Comparison of ENCODE assay signal across 31 cellular contexts in genomic region chr12:108996320-108996719, GRCh38. TPM values are rescaled to one million over a fixed set of nuclear protein-coding genes. Genes with fewer than 3 reads are reported as not detected.
"Had no signal": no experiment of that assay in that cellular context is flagged by ENCODE, and none has a peak within 500 bp of the region (broad histone marks: within the 10 kb centered on the region; RNA-seq: fewer than 3 reads in every experiment).

No MANE protein-coding gene starts in this region.

- H3K9me3 Mint-ChIP-seq: activated T-cell treated with anti-CD3 and anti-CD28 coated beads, Interleukin-2, amount 50 U/mL, for 24 hours; stimulated activated naive CD8-positive, alpha-beta T cell treated with anti-CD3 and anti-CD28 coated beads, Interleukin-15, Interleukin-2, amounts not matched to agents 100 ng/mL and 50 ng/mL, for 24 hours had no signal

- H3K27ac Mint-ChIP-seq: activated T-cell treated with anti-CD3 and anti-CD28 coated beads, Interleukin-2, amount 50 U/mL, for 24 hours; endodermal cell; naive thymus-derived CD4-positive, alpha-beta T cell; stimulated activated naive CD8-positive, alpha-beta T cell treated with anti-CD3 and anti-CD28 coated beads, Interleukin-15, Interleukin-2, amounts not matched to agents 100 ng/mL and 50 ng/mL, for 24 hours had no signal

- DNase-seq: activated CD4-positive, alpha-beta T cell treated with anti-CD3 and anti-CD28 coated beads for 48 hours; activated CD4-positive, alpha-beta T cell treated with anti-CD3 and anti-CD28 coated beads, Interleukin-2, amount 50 U/mL, for 48 hours; activated CD8-positive, alpha-beta memory T cell treated with anti-CD3 and anti-CD28 coated beads, Interleukin-2, amount 50 U/mL, for 4 hours; activated gamma-delta T cell; activated naive CD4-positive, alpha-beta T cell treated with anti-CD3 and anti-CD28 coated beads, Interleukin-2, amount 50 U/mL, for 16 hours; activated T-cell treated with anti-CD3 and anti-CD28 coated beads, Interleukin-2, amount 50 U/mL, for 24 hours; amniotic stem cell; brain microvascular endothelial cell; cortex of kidney; endodermal cell; foreskin fibroblast; heart left ventricle; hypothalamus; midbrain; naive thymus-derived CD4-positive, alpha-beta T cell; right lobe of liver; stimulated activated CD4-positive, alpha-beta T cell treated with anti-CD3 and anti-CD28 coated beads, Interleukin-2, amount 100 ng/mL, for 48 hours; trophoblast cell had no signal

- H3K4me3 Mint-ChIP-seq: activated T-cell treated with anti-CD3 and anti-CD28 coated beads, Interleukin-2, amount 50 U/mL, for 24 hours; endodermal cell; stimulated activated naive CD8-positive, alpha-beta T cell treated with anti-CD3 and anti-CD28 coated beads, Interleukin-15, Interleukin-2, amounts not matched to agents 100 ng/mL and 50 ng/mL, for 24 hours had no signal

- H3K27ac ChIP-seq: brain microvascular endothelial cell, heart left ventricle, right lobe of liver, thoracic aorta had no signal

- H3K4me1 Mint-ChIP-seq: endodermal cell had no signal

- H3K9me3 ChIP-seq: heart left ventricle, right lobe of liver, thoracic aorta had no signal

- H3K4me3 ChIP-seq: heart left ventricle, right lobe of liver, thoracic aorta had no signal

- H3K36me3 Mint-ChIP-seq: naive thymus-derived CD4-positive, alpha-beta T cell had no signal

- H3K27me3 ChIP-seq: brain microvascular endothelial cell, heart left ventricle, right lobe of liver had no signal

- H3K4me1 ChIP-seq: heart left ventricle, right lobe of liver had no signal

- ATAC-seq: activated CD4-positive, CD25-positive, alpha-beta regulatory T cell treated with anti-CD3 and anti-CD28 coated beads, Interleukin-2, amount 50 U/mL, for 24 hours; esophagus mucosa; heart left ventricle; naive thymus-derived CD4-positive, alpha-beta T cell; right lobe of liver had no signal

- H3K36me3 ChIP-seq: brain microvascular endothelial cell, heart left ventricle, right lobe of liver, thoracic aorta had no signal

RNA-seq across cellular contexts. Expression of gene SVOP, which starts 24.5 kb away (rescaled TPM):
- total RNA-seq: activated CD8-positive, alpha-beta memory T cell treated with anti-CD3 and anti-CD28 coated beads for 36 hours; astrocyte; endodermal cell; esophagus mucosa; kidney epithelial cell; lower leg skin; naive thymus-derived CD4-positive, alpha-beta T cell; osteoblast; posterior vena cava; renal cortical epithelial cell; right lobe of liver; subcutaneous adipose tissue; T-helper 1 cell treated with Interleukin-12 subunit alpha and Interleukin-12 subunit beta and Interleukin-4 antibody, amounts not matched to agents 30 ng/mL and 1 ng/mL, for 36 hours; thoracic aorta had no signal
